1 cellular context compared by ENCODE assay signal in genomic region chr11:43935131-43935979, GRCh38.
TF ChIP-seq lines count a peak whose summit lies in the region.

No MANE protein-coding gene starts in this region.

TF ChIP-seq in SK-N-SH treated with all-trans-retinoic acid at 6 μM for 48 hours, 23 proteins besides CTCF, POLR2A, EP300 and RAD21 (continued from another document):
- TF ChIP-seq POU6F1 (CRISPR knock-in tag; IDR thresholded peaks at IDR 0.05; ENCODE audit: borderline replicate concordance, low read depth): no peak
- no peak for TF ChIP-seq RARB (CRISPR knock-in tag; IDR thresholded peaks at IDR 0.05)
- no peak for TF ChIP-seq ZFP30 (CRISPR knock-in tag; IDR thresholded peaks at IDR 0.05)
- no peak for TF ChIP-seq ISL1 (CRISPR knock-in tag; IDR thresholded peaks at IDR 0.05)
- TF ChIP-seq ESRRG (CRISPR knock-in tag; IDR thresholded peaks at IDR 0.05): no peak
- no peak for TF ChIP-seq CSRNP3 (CRISPR knock-in tag; IDR thresholded peaks at IDR 0.05)
- no peak for TF ChIP-seq TOX (CRISPR knock-in tag; IDR thresholded peaks at IDR 0.05; ENCODE audit: borderline replicate concordance)
- TF ChIP-seq ZNF8 (CRISPR knock-in tag; IDR thresholded peaks at IDR 0.05): no peak
- TF ChIP-seq ZC3H10 (CRISPR knock-in tag; IDR thresholded peaks at IDR 0.05): no peak
- TF ChIP-seq SNAI2 (CRISPR knock-in tag; IDR thresholded peaks at IDR 0.05): no peak
- TF ChIP-seq PPARA (CRISPR knock-in tag; IDR thresholded peaks at IDR 0.05; ENCODE audit: borderline replicate concordance): no peak
- no peak for TF ChIP-seq ZNF565 (CRISPR knock-in tag; conservative IDR thresholded peaks at IDR 0.05; ENCODE audit: low read depth)
TF ChIP-seq in SK-N-SH treated with all-trans-retinoic acid at 6 μM for 48 hours: peak in this region for 0.
